8 cellular contexts compared by ENCODE assay signal in genomic region chr6:111870751-111871064, GRCh38. TPM values are rescaled to one million over a fixed set of nuclear protein-coding genes. Genes with fewer than 3 reads are reported as not detected.
A peak's percentile ranks its signal among the peaks of the same experiment; 100 is the strongest.
DNase-seq lines count a peak whose midpoint lies in the region; ATAC-seq and TF ChIP-seq lines count a peak whose summit lies in the region.

No MANE protein-coding gene starts in this region.

- H3K36me3 ChIP-seq in ACC112 (ENCODE audit: insufficient read depth, low read length): no peaks in the 10 kb centered on the region
- no peaks in the 10 kb centered on the region for H3K36me3 ChIP-seq in HEK293 (ENCODE audit: control insufficient read depth in 2 of 2, insufficient read depth in 1 of 2, low read length in 2 of 2)
- no peaks in the 10 kb centered on the region for H3K36me3 ChIP-seq in ascending aorta
- H3K36me3 ChIP-seq in mucosa of rectum (ENCODE audit: control insufficient read depth in 2 of 2, insufficient read depth in 2 of 2, low read length in 2 of 2): no peaks in the 10 kb centered on the region
- peaks cover 2% of the 10 kb centered on the region; the same call in 1 of the 2 replicates for H3K36me3 ChIP-seq in WERI-Rb-1

- DNase-seq in ascending aorta (ENCODE audit: low spot score in 2 of 2) (no peak), WERI-Rb-1 (no peak), SK-N-DZ (ENCODE audit: low spot score) (no peak), NOMO-1 treated with dmso at 0.1 percent for 144 hours (lab: John Stamatoyannopoulos, UW; ENCODE audit: unreplicated experiment) (no peak)

- H3K79me2 ChIP-seq in ACC112 (ENCODE audit: control insufficient read depth, insufficient read depth, low read length, unreplicated experiment): peaks cover 69% of the 10 kb centered on the region

- H3K27ac ChIP-seq in ACC112 (ENCODE audit: low read depth, low read length) (0 out of 2 replicates have a peak overlapping the region, but pooled peaks have one; percentile 63), HEK293 (ENCODE audit: extremely low read depth, low read depth, low read length) (no peak overlapping the region), ascending aorta (no peak overlapping the region), mucosa of rectum (ENCODE audit: low read depth in 2 of 2, low read length in 2 of 2) (no peak overlapping the region), WERI-Rb-1 (no peak overlapping the region)

- no peak for ATAC-seq in HG03354 (IDR thresholded peaks at IDR 0.05; ENCODE audit: poor library complexity, severe bottlenecking, unreplicated experiment)

- POLR2A ChIA-PET in HEK293 (lab: Yijun Ruan, JAX): interaction anchor here (0.9 kb wide), 1 partner anchor 15 kb away, joined by 3 read pairs; no protein-coding TSS in a partner anchor

- no peaks in the 10 kb centered on the region for H3K27me3 ChIP-seq in ACC112 (ENCODE audit: insufficient read depth, low read length)
- H3K27me3 ChIP-seq in ascending aorta: no peaks in the 10 kb centered on the region
- H3K27me3 ChIP-seq in mucosa of rectum (ENCODE audit: control insufficient read depth in 2 of 2, insufficient read depth in 2 of 2, low read length in 2 of 2): peaks cover 14 to 21% of the 10 kb centered on the region in 2 donors
- H3K27me3 ChIP-seq in WERI-Rb-1 (ENCODE audit: insufficient read depth, low read depth, severe bottlenecking): no peaks in the 10 kb centered on the region

- no peak overlapping the region for H2AFZ ChIP-seq in ACC112 (ENCODE audit: low read length, unreplicated experiment)

- intact Hi-C loops in ascending aorta (cut with DNase I): loop anchor here (5.0 kb wide), 1 partner anchor 268 kb away; no protein-coding TSS in a partner anchor

- H3K4me3 ChIP-seq in ACC112 (ENCODE audit: low read depth, low read length): peak overlapping the region; percentile 93
- H3K4me3 ChIP-seq in HEK293 (ENCODE audit: low read depth, low read length): no peak overlapping the region
- H3K4me3 ChIP-seq in ascending aorta: peak overlapping the region; percentile 79 to 83
- peak overlapping the region; percentile 70 to 88 for H3K4me3 ChIP-seq in mucosa of rectum (ENCODE audit: low read length in 2 of 2)
- H3K4me3 ChIP-seq in WERI-Rb-1 (ENCODE audit: low read depth, low read length): no peak overlapping the region

- CTCF ChIA-PET in HEK293 (lab: Yijun Ruan, JAX): interaction anchor here (1.4 kb wide), 1 partner anchor 123 kb away, joined by 3 read pairs; no protein-coding TSS in a partner anchor

- no peak overlapping the region for H3K9ac ChIP-seq in mucosa of rectum (ENCODE audit: low read depth in 1 of 2, low read length in 2 of 2)

- H3K9me3 ChIP-seq in HEK293 (ENCODE audit: control insufficient read depth, insufficient read depth, low read depth, low read length) (no peaks in the 10 kb centered on the region), ascending aorta (no peaks in the 10 kb centered on the region), mucosa of rectum (ENCODE audit: control insufficient read depth in 2 of 2, low read length in 2 of 2) (no peaks in the 10 kb centered on the region), WERI-Rb-1 (ENCODE audit: severe bottlenecking) (no peaks in the 10 kb centered on the region)

- TF ChIP-seq CTCF in HEK293 (tag by site-specific recombination; IDR thresholded peaks at IDR 0.05) (no peak), ascending aorta (IDR thresholded peaks at IDR 0.05) (no peak), WERI-Rb-1 (IDR thresholded peaks at IDR 0.05; ENCODE audit: low read depth, low read length) (no peak)

- peaks cover 21% of the 10 kb centered on the region for H3K4me1 ChIP-seq in ACC112 (ENCODE audit: control insufficient read depth, insufficient read depth, low read length, unreplicated experiment)
- peaks cover 11% of the 10 kb centered on the region for H3K4me1 ChIP-seq in HEK293 (ENCODE audit: control insufficient read depth, insufficient read depth, low read length)
- peaks cover 0 to 5% of the 10 kb centered on the region in 2 donors for H3K4me1 ChIP-seq in ascending aorta
- peaks cover 4 to 10% of the 10 kb centered on the region in 2 donors for H3K4me1 ChIP-seq in mucosa of rectum (ENCODE audit: control insufficient read depth in 2 of 2, insufficient read depth in 2 of 2, low read length in 2 of 2)

TF ChIP-seq in HEK293, 187 proteins besides CTCF, POLR2A, EP300 and RAD21 (continues in another document):
- no peak for TF ChIP-seq ZNF433 (tag by site-specific recombination; IDR thresholded peaks at IDR 0.05; ENCODE audit: low read depth)
- TF ChIP-seq ZBTB17 (tag by site-specific recombination; IDR thresholded peaks at IDR 0.05): peak; percentile 51; the same call in 1 of the 2 replicates
- 0 out of 2 replicates have a peak, but pooled peaks have one; percentile 14 for TF ChIP-seq ZNF449 (tag by site-specific recombination; IDR thresholded peaks at IDR 0.05)
- TF ChIP-seq ZNF747 (tag by site-specific recombination; IDR thresholded peaks at IDR 0.05): no peak
- no peak for TF ChIP-seq ZNF561 (tag by site-specific recombination; IDR thresholded peaks at IDR 0.05; ENCODE audit: borderline replicate concordance)
- TF ChIP-seq ZNF501 (tag by site-specific recombination; IDR thresholded peaks at IDR 0.05): no peak
- no peak for TF ChIP-seq ZNF37A (tag by site-specific recombination; IDR thresholded peaks at IDR 0.05)
- no peak for TF ChIP-seq HOXA7 (CRISPR knock-in tag; IDR thresholded peaks at IDR 0.05; ENCODE audit: borderline replicate concordance)
- no peak for TF ChIP-seq ZBTB10 (tag by site-specific recombination; IDR thresholded peaks at IDR 0.05)
- no peak for TF ChIP-seq ZBTB6 (tag by site-specific recombination; IDR thresholded peaks at IDR 0.05)
- no peak for TF ChIP-seq ZNF830 (tag by site-specific recombination; IDR thresholded peaks at IDR 0.05; ENCODE audit: low read depth)
- no peak for TF ChIP-seq ZNF324 (tag by site-specific recombination; IDR thresholded peaks at IDR 0.05)
- TF ChIP-seq ZNF133 (tag by site-specific recombination; IDR thresholded peaks at IDR 0.05): no peak
- TF ChIP-seq ZEB2 (tag by site-specific recombination; IDR thresholded peaks at IDR 0.05): no peak
- no peak for TF ChIP-seq ZBTB21 (tag by site-specific recombination; IDR thresholded peaks at IDR 0.05)
- TF ChIP-seq ZNF623 (tag by site-specific recombination; IDR thresholded peaks at IDR 0.05): no peak
- TF ChIP-seq ZNF10 (tag by site-specific recombination; IDR thresholded peaks at IDR 0.05): no peak
- TF ChIP-seq ZNF146 (tag by site-specific recombination; IDR thresholded peaks at IDR 0.05): no peak
- TF ChIP-seq SCRT1 (tag by site-specific recombination; IDR thresholded peaks at IDR 0.05; ENCODE audit: borderline replicate concordance): no peak

RNA-seq across cellular contexts. Expression of gene FYN, which starts 2.5 kb away (rescaled TPM):
- total RNA-seq in ascending aorta: 141 TPM
- polyA plus RNA-seq in SK-N-DZ (2014; cell fraction: cytosol; rRNA removed): 122 and 147 TPM in 2 replicates
- polyA plus RNA-seq in SK-N-DZ (2014; cell fraction: nucleus; rRNA removed): 64.5 and 79.5 TPM in 2 replicates

Comparison
In these comparisons a context has a peak if more than half of its experiments do, and no peak if none do; other contexts are left out.
1. H3K4me3 ChIP-seq: peak in ACC112 (single experiment), ascending aorta (2 of 2) and mucosa of rectum (2 of 2); none in HEK293 (single experiment) and WERI-Rb-1 (single experiment).